Comparison of ENCODE assay signal across 24 cellular contexts in genomic region chr5:95903838-95904237, GRCh38.
"Had no signal": no experiment of that assay in that cellular context is flagged by ENCODE, and none has a peak within 500 bp of the region (broad histone marks: within the 10 kb centered on the region; RNA-seq: fewer than 3 reads in every experiment).

No MANE protein-coding gene starts in this region.

- H3K27me3 ChIP-seq: brain microvascular endothelial cell, cardiac muscle cell, MG63 had no signal

- H3K4me3 ChIP-seq: cardiac muscle cell, MG63, PC-9, SK-N-MC had no signal

- H3K27ac ChIP-seq: brain microvascular endothelial cell, cardiac muscle cell, PC-9, SK-N-MC, VCaP had no signal

- DNase-seq: activated CD4-positive, alpha-beta T cell treated with anti-CD3 and anti-CD28 coated beads for 36 hours; activated CD4-positive, alpha-beta T cell treated with anti-CD3 and anti-CD28 coated beads, Interleukin-2, amount 50 U/mL, for 4 hours; activated CD8-positive, alpha-beta memory T cell treated with anti-CD3 and anti-CD28 coated beads, Interleukin-2, amount 10 ng/mL, durations not matched to agents 7 days and 5 days; activated CD8-positive, alpha-beta T cell treated with anti-CD3 and anti-CD28 coated beads, Interleukin-2, amount 10 ng/mL, durations not matched to agents 7 days and 5 days; activated gamma-delta T cell treated with Interleukin-2 at 50 U/mL for 16 hours; activated naive CD4-positive, alpha-beta T cell treated with anti-CD3 and anti-CD28 coated beads, Interleukin-2, amount 10 ng/mL, durations not matched to agents 7 days and 5 days; activated naive CD8-positive, alpha-beta T cell treated with anti-CD3 and anti-CD28 coated beads for 36 hours; activated T-cell treated with anti-CD3 and anti-CD28 coated beads, Interleukin-2, amount 50 U/mL, for 48 hours; brain microvascular endothelial cell; MG63; NCI-H1092 treated with DMSO at 0.1 percent for 48 hours; NCI-H1417 treated with DMSO at 0.1 percent for 48 hours; NCI-H1694; NCI-H2029; NCI-H2107; NCI-H446; NCI-H524; PC-9; SIG-M5; T-cell had no signal

- H3K4me2 ChIP-seq: PC-9 had no signal

- H3K4me3 Mint-ChIP-seq: activated CD4-positive, alpha-beta T cell treated with anti-CD3 and anti-CD28 coated beads for 36 hours; activated CD8-positive, alpha-beta memory T cell treated with anti-CD3 and anti-CD28 coated beads, Interleukin-2, amount 10 ng/mL, durations not matched to agents 7 days and 5 days; activated CD8-positive, alpha-beta T cell treated with anti-CD3 and anti-CD28 coated beads, Interleukin-2, amount 10 ng/mL, durations not matched to agents 7 days and 5 days; activated naive CD4-positive, alpha-beta T cell treated with anti-CD3 and anti-CD28 coated beads, Interleukin-2, amount 10 ng/mL, durations not matched to agents 7 days and 5 days; activated naive CD8-positive, alpha-beta T cell treated with anti-CD3 and anti-CD28 coated beads for 36 hours; activated T-helper 17 cell treated with anti-CD3 and anti-CD28 coated beads, Interleukin-2, amount 50 U/mL, for 72 hours; T-cell had no signal

- H3K9me3 ChIP-seq: MG63 had no signal

- H3K9me3 Mint-ChIP-seq: activated naive CD4-positive, alpha-beta T cell treated with anti-CD3 and anti-CD28 coated beads, Interleukin-2, amount 10 ng/mL, durations not matched to agents 7 days and 5 days; activated naive CD8-positive, alpha-beta T cell treated with anti-CD3 and anti-CD28 coated beads for 36 hours; activated T-helper 17 cell treated with anti-CD3 and anti-CD28 coated beads, Interleukin-2, amount 50 U/mL, for 72 hours; T-cell had no signal

- H3K27ac Mint-ChIP-seq: activated CD4-positive, alpha-beta T cell treated with anti-CD3 and anti-CD28 coated beads for 36 hours; activated CD8-positive, alpha-beta memory T cell treated with anti-CD3 and anti-CD28 coated beads, Interleukin-2, amount 10 ng/mL, durations not matched to agents 7 days and 5 days; activated CD8-positive, alpha-beta T cell treated with anti-CD3 and anti-CD28 coated beads, Interleukin-2, amount 10 ng/mL, durations not matched to agents 7 days and 5 days; activated naive CD4-positive, alpha-beta T cell treated with anti-CD3 and anti-CD28 coated beads, Interleukin-2, amount 10 ng/mL, durations not matched to agents 7 days and 5 days; activated naive CD8-positive, alpha-beta T cell treated with anti-CD3 and anti-CD28 coated beads for 36 hours; T-cell had no signal

- H2AFZ ChIP-seq: PC-9 had no signal

- H3K27me3 Mint-ChIP-seq: activated CD4-positive, alpha-beta T cell treated with anti-CD3 and anti-CD28 coated beads for 36 hours; activated CD8-positive, alpha-beta memory T cell treated with anti-CD3 and anti-CD28 coated beads, Interleukin-2, amount 10 ng/mL, durations not matched to agents 7 days and 5 days; activated naive CD4-positive, alpha-beta T cell treated with anti-CD3 and anti-CD28 coated beads, Interleukin-2, amount 10 ng/mL, durations not matched to agents 7 days and 5 days; activated naive CD8-positive, alpha-beta T cell treated with anti-CD3 and anti-CD28 coated beads for 36 hours; activated T-helper 17 cell treated with anti-CD3 and anti-CD28 coated beads, Interleukin-2, amount 50 U/mL, for 72 hours; T-cell had no signal

- ATAC-seq: activated CD4-positive, alpha-beta T cell treated with anti-CD3 and anti-CD28 coated beads for 36 hours; activated CD8-positive, alpha-beta memory T cell treated with anti-CD3 and anti-CD28 coated beads, Interleukin-2, amount 10 ng/mL, durations not matched to agents 7 days and 5 days; activated CD8-positive, alpha-beta T cell treated with anti-CD3 and anti-CD28 coated beads, Interleukin-2, amount 10 ng/mL, durations not matched to agents 7 days and 5 days; activated T-helper 17 cell treated with anti-CD3 and anti-CD28 coated beads, Interleukin-2, amount 50 U/mL, for 72 hours; T-cell had no signal
